Comparison of ENCODE assay signal across 26 cellular contexts in genomic region chr11:84345027-84345426, GRCh38.
DNase-seq lines count a peak whose midpoint lies in the region; ATAC-seq, FAIRE-seq and TF ChIP-seq lines count a peak whose summit lies in the region.
"Had no signal": no experiment of that assay in that cellular context is flagged by ENCODE, and none has a peak within 500 bp of the region (broad histone marks: within the 10 kb centered on the region; RNA-seq: fewer than 3 reads in every experiment).

No MANE protein-coding gene starts in this region.

- no peaks in the 10 kb centered on the region for H3K4me1 ChIP-seq in HepG2 (ENCODE audit: insufficient read depth, low read length)
- H3K4me1 ChIP-seq in right lobe of liver: no peaks in the 10 kb centered on the region
- H3K4me1 ChIP-seq in K562 (replicated peaks in 1 of 2; ENCODE audit: control insufficient read depth in 2 of 2, insufficient read depth in 2 of 2, low read length in 2 of 2): no peaks in the 10 kb centered on the region
- H3K4me1 ChIP-seq: BE2C, BLaER1 had no signal

- H2AFZ ChIP-seq in HepG2 (ENCODE audit: low read length) (no peak overlapping the region), K562 (ENCODE audit: low read depth, low read length) (no peak overlapping the region)

- FAIRE-seq in HepG2 (lab: Jason Lieb, UNC): no peak
- no peak for FAIRE-seq in K562 (lab: Jason Lieb, UNC)
- FAIRE-seq: GM12878, GM12892, GM18507 had no signal

- H3K9ac ChIP-seq in HepG2 (ENCODE audit: insufficient read depth, low read depth, low read length) (no peak overlapping the region), SK-N-MC (ENCODE audit: insufficient read length) (no peak overlapping the region), K562 (ENCODE audit: insufficient read depth in 1 of 2, low read depth in 2 of 2, low read length in 2 of 2) (no peak overlapping the region)
- H3K9ac ChIP-seq: BLaER1 had no signal

- TF ChIP-seq RAD21 in HepG2 (CRISPR knock-in tag; IDR thresholded peaks at IDR 0.05) (no peak), K562 (CRISPR knock-in tag; conservative IDR thresholded peaks at IDR 0.05 in 1 of 2, IDR thresholded peaks at IDR 0.05 in 1 of 2) (no peak)

- H3K27me3 ChIP-seq in HepG2 (ENCODE audit: control insufficient read depth in 1 of 2, insufficient read depth in 2 of 2, low read length in 2 of 2) (no peaks in the 10 kb centered on the region), right lobe of liver (no peaks in the 10 kb centered on the region), K562 (ENCODE audit: control insufficient read depth in 2 of 2, insufficient read depth in 2 of 2, low read length in 2 of 2) (no peaks in the 10 kb centered on the region)
- H3K27me3 ChIP-seq: BE2C, BLaER1 had no signal

- H4K20me1 ChIP-seq in HepG2 (ENCODE audit: insufficient read depth, low read length) (no peaks in the 10 kb centered on the region), K562 (replicated peaks; ENCODE audit: control insufficient read depth, insufficient read depth, low read length) (no peaks in the 10 kb centered on the region)
- H4K20me1 ChIP-seq: BLaER1 had no signal

- H3K4me2 ChIP-seq in HepG2 (ENCODE audit: low read depth, low read length) (no peak overlapping the region), K562 (ENCODE audit: insufficient read depth, low read length) (no peak overlapping the region)
- H3K4me2 ChIP-seq: BLaER1 had no signal

- H3K79me2 ChIP-seq in HepG2 (ENCODE audit: insufficient read depth, low read length): no peaks in the 10 kb centered on the region
- no peaks in the 10 kb centered on the region for H3K79me2 ChIP-seq in K562 (ENCODE audit: control insufficient read depth, insufficient read depth, low read length)

- no peak for TF ChIP-seq CTCF in HepG2 (CRISPR knock-in tag; IDR thresholded peaks at IDR 0.05)
- TF ChIP-seq CTCF in right lobe of liver (IDR thresholded peaks at IDR 0.05): no peak
- no peak for TF ChIP-seq CTCF in K562 (IDR thresholded peaks at IDR 0.05 in 2 of 3, conservative IDR thresholded peaks at IDR 0.05 in 1 of 3; ENCODE audit: insufficient read depth in 2 of 3, low read depth in 1 of 3, low read length in 3 of 3)

- H3K9me1 ChIP-seq in K562 (ENCODE audit: control insufficient read depth, insufficient read depth, low read length): no peaks in the 10 kb centered on the region

- WGBS in HepG2 (ENCODE audit: low lambda C conversion rate): under 1% methylated on average over 3 of the region's 3 CpGs
- WGBS in right lobe of liver (ENCODE audit: insufficient coverage, low coverage, low lambda C conversion rate, missing lambda C conversion rate): 61% methylated on average over 3 of the region's 3 CpGs
- WGBS in K562 (ENCODE audit: insufficient coverage, low coverage, missing lambda C conversion rate): 0% methylated on average over 3 of the region's 3 CpGs

- intact Hi-C loops in HepG2 (cut with micrococcal nuclease; ENCODE audit: unreplicated experiment): no loop called here
- intact Hi-C loops in right lobe of liver (cut with DNase I): no loop called here
- intact Hi-C loops in K562 (cut with micrococcal nuclease): no loop called here

- TF ChIP-seq EP300 in HepG2 (IDR thresholded peaks at IDR 0.05; ENCODE audit: low read depth in 2 of 2, low read length in 2 of 2) (no peak), HepG2 (CRISPR knock-in tag; IDR thresholded peaks at IDR 0.05; ENCODE audit: borderline replicate concordance) (no peak), K562 (IDR thresholded peaks at IDR 0.05; ENCODE audit: low read length) (no peak)

- H3K4me3 ChIP-seq in HepG2 (replicated peaks in 1 of 3; ENCODE audit: insufficient read depth in 1 of 3, low read depth in 2 of 3, low read length in 3 of 3) (no peak overlapping the region), right lobe of liver (no peak overlapping the region), SK-N-MC (peak overlapping the region; percentile 1; the same call in 1 of the 2 replicates), K562 (no peak overlapping the region)
- H3K4me3 ChIP-seq: BLaER1, GM12878 had no signal

- in situ Hi-C loops in HepG2 (cut with HindIII; ENCODE audit: extremely low pct_ligation_motif_present, low pct_unique_long_range_greater_than_20kb) (no loop called here), K562 (cut with MboI) (no loop called here)

- H3K36me3 ChIP-seq in HepG2 (replicated peaks in 1 of 2; ENCODE audit: control insufficient read depth in 1 of 2, insufficient read depth in 2 of 2, low read length in 2 of 2) (no peaks in the 10 kb centered on the region), right lobe of liver (no peaks in the 10 kb centered on the region), SK-N-MC (ENCODE audit: insufficient read depth, low read length) (peaks cover 5% of the 10 kb centered on the region; the same call in 1 of the 2 replicates), K562 (ENCODE audit: control insufficient read depth, insufficient read depth, low read length) (no peaks in the 10 kb centered on the region)
- H3K36me3 ChIP-seq: BE2C, BLaER1 had no signal

- POLR2A ChIA-PET in HepG2 (lab: Yijun Ruan, JAX) (no interaction called here), K562 (lab: Yijun Ruan, JAX) (no interaction called here)

- CTCF ChIA-PET in HepG2 (lab: Yijun Ruan, JAX; ENCODE audit: low intra/inter-chr PET ratio, low total read pairs): no interaction called here
- CTCF ChIA-PET in K562 (lab: Yijun Ruan, JAX; ENCODE audit: low intra/inter-chr PET ratio): no interaction called here

- H3K27ac ChIP-seq in HepG2 (ENCODE audit: extremely low read length, insufficient read depth, low read length) (no peak overlapping the region), right lobe of liver (no peak overlapping the region), SK-N-MC (peak overlapping the region; percentile 68), K562 (ENCODE audit: extremely low read depth, low read depth, low read length) (no peak overlapping the region)
- H3K27ac ChIP-seq: 22Rv1, BLaER1 had no signal

- BruUV-seq in HepG2 (replicated peaks; lab: Mats Ljungman, UMichigan) (no TSS peak), K562 (replicated peaks; lab: Mats Ljungman, UMichigan) (no TSS peak)

- H3K9me3 ChIP-seq in HepG2 (ENCODE audit: low read length) (no peaks in the 10 kb centered on the region), right lobe of liver (no peaks in the 10 kb centered on the region), SK-N-MC (ENCODE audit: low read depth, low read length) (no peaks in the 10 kb centered on the region), K562 (replicated peaks; ENCODE audit: control insufficient read depth, insufficient read depth, low read depth, low read length) (0 out of 2 replicates have a peak, but pooled peaks cover 3% of the 10 kb centered on the region)
- H3K9me3 ChIP-seq: BE2C, BLaER1 had no signal

- DNase-seq in HepG2 (ENCODE audit: low spot score): no peak
- no peak for DNase-seq in right lobe of liver
- DNase-seq in SK-N-MC (ENCODE audit: low read depth, low spot score): no peak
- no peak for DNase-seq in K562 (ENCODE audit: extremely low read depth in 1 of 4, low spot score in 3 of 4)
- DNase-seq in NCI-H1417 (lab: John Stamatoyannopoulos, UW): no peak
- DNase-seq: ACHN; BE2C; C1 segment of cervical spinal cord; CD4-positive, alpha-beta memory T cell; CD4-positive, CD25-positive, alpha-beta regulatory T cell; CD8-positive, alpha-beta memory T cell; COR-L47; DMS 273 treated with DMSO at 0.1 percent for 48 hours; DMS153; DMS53; DMS79; DND-41; EL; GDM1 had no signal

- no peak for ATAC-seq in HepG2
- ATAC-seq in right lobe of liver: no peak
- no peak for ATAC-seq in K562
- ATAC-seq in GM21529 (IDR thresholded peaks at IDR 0.05; ENCODE audit: unreplicated experiment): no peak
- ATAC-seq in HG02623 (IDR thresholded peaks at IDR 0.05; ENCODE audit: unreplicated experiment): no peak

- TF ChIP-seq POLR2A in HepG2 (IDR thresholded peaks at IDR 0.05; ENCODE audit: insufficient read depth in 1 of 2, low read depth in 2 of 2, low read length in 2 of 2) (no peak), right lobe of liver (IDR thresholded peaks at IDR 0.05) (no peak), K562 (conservative IDR thresholded peaks at IDR 0.05) (no peak)

TF ChIP-seq in HepG2, 621 proteins besides CTCF, POLR2A, EP300 and RAD21:
- peak; percentile 73 to 79 for TF ChIP-seq MAFK (conservative IDR thresholded peaks at IDR 0.05 in 1 of 2, IDR thresholded peaks at IDR 0.05 in 1 of 2; ENCODE audit: low read length in 2 of 2)
- peak; percentile 75 for TF ChIP-seq MAFF (IDR thresholded peaks at IDR 0.05; ENCODE audit: low read depth, low read length)
- TF ChIP-seq SIX4 (CRISPR knock-in tag; IDR thresholded peaks at IDR 0.05): no peak
- TF ChIP-seq ZNF75D (CRISPR knock-in tag; IDR thresholded peaks at IDR 0.05; ENCODE audit: borderline replicate concordance): no peak
- no peak for TF ChIP-seq ZEB1 (IDR thresholded peaks at IDR 0.05; ENCODE audit: insufficient replicate concordance, low read depth)
- no peak for TF ChIP-seq SIN3B (IDR thresholded peaks at IDR 0.05; ENCODE audit: low read length)

TF ChIP-seq in K562, 482 proteins besides CTCF, POLR2A, EP300 and RAD21 (continues in another document):
- TF ChIP-seq ZNF316 (IDR thresholded peaks at IDR 0.05) (0 out of 2 replicates have a peak, but pooled peaks have one; percentile 14), CHD4 (IDR thresholded peaks at IDR 0.05; ENCODE audit: insufficient read depth, insufficient replicate concordance, low read depth, low read length, poor library complexity, severe bottlenecking) (no peak), ZNF445 (CRISPR knock-in tag; IDR thresholded peaks at IDR 0.05; ENCODE audit: low read depth) (no peak), HNRNPUL1 (IDR thresholded peaks at IDR 0.05; ENCODE audit: low read length) (no peak), E2F5 (CRISPR knock-in tag; IDR thresholded peaks at IDR 0.05) (no peak), CBX5 (IDR thresholded peaks at IDR 0.05; ENCODE audit: borderline replicate concordance, low read depth) (no peak), ZNF134 (CRISPR knock-in tag; conservative IDR thresholded peaks at IDR 0.05) (no peak), ARID1B (IDR thresholded peaks at IDR 0.05) (no peak), MCM5 (IDR thresholded peaks at IDR 0.05; ENCODE audit: low read depth) (no peak), NCOA4 (IDR thresholded peaks at IDR 0.05; ENCODE audit: partially characterized antibody) (no peak), MAFG (tag; conservative IDR thresholded peaks at IDR 0.05) (0 out of 2 replicates have a peak, but pooled peaks have one; percentile 14)

Comparison
In these comparisons a context has a peak if more than half of its experiments do, and no peak if none do; other contexts are left out.
1. Of the 241 proteins assayed by ChIP-seq in both HepG2 and K562: peak only in HepG2: MAFF and MAFK; only in K562: MAFG; in both: none; in neither: 238.